Comparison of ENCODE assay signal across 8 cellular contexts in the genomic region with DNA sequence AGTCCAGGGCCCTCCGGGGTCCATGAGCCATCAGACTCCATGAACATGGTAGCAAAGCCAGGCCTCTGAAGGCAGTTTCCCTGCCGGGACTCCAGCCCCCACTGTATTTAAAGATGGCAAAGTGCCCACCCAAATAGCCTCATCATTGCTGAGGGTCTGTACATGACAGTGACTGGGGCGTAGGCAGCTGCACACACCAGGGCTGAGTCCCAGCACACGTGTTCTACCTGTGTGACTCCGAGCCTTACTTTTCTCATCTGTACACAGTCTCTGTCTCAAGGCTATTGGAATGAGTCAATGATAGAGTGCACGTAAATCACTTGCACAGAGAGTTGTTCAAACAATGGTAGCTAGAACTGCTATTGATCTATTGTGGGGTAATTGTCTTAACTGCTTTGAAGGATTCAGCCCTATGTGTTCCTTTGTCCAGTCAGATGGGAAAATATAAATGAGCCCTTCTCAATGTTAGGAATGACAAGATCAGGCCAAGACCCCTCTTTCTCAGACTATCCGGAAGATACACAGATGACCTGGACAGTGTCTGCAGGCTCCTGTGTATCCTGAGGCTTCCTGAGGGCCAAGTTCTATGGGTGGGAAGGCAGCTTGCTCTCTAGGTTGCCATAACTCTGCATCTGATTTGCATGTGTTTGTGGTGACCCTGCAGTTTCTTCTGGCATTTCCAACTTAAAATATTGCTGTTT. TPM values are rescaled to one million over a fixed set of nuclear protein-coding genes. Genes with fewer than 3 reads are reported as not detected.
DNase-seq lines count a peak whose midpoint lies in the region; ATAC-seq and TF ChIP-seq lines count a peak whose summit lies in the region.

No MANE protein-coding gene starts in this region.

- H3K4me3 ChIP-seq in OCI-LY1 (ENCODE audit: low read depth, low read length, poor library complexity, severe bottlenecking) = peak overlapping the region; percentile 85
- H3K4me3 ChIP-seq in epithelial cell of esophagus (ENCODE audit: low read length) = no peak overlapping the region
- peak overlapping the region; percentile 63 for H3K4me3 ChIP-seq in suprapubic skin

- ATAC-seq in activated CD8-positive, alpha-beta memory T cell treated with anti-CD3 and anti-CD28 coated beads, Interleukin-2, amount 10 ng/mL, durations not matched to agents 7 days and 5 days = peak; percentile 29
- ATAC-seq in GM18511 (IDR thresholded peaks at IDR 0.05; ENCODE audit: unreplicated experiment) (no peak), GM21786 (IDR thresholded peaks at IDR 0.05; ENCODE audit: unreplicated experiment) (no peak)

- peaks cover 38% of the 10 kb centered on the region for H3K36me3 Mint-ChIP-seq in activated CD8-positive, alpha-beta memory T cell treated with anti-CD3 and anti-CD28 coated beads, Interleukin-2, amount 10 ng/mL, durations not matched to agents 7 days and 5 days

- H3K27ac ChIP-seq in OCI-LY1 (ENCODE audit: low read depth, low read length, poor library complexity, severe bottlenecking) (no peak overlapping the region), suprapubic skin (peak overlapping the region; percentile 21)

- no peaks in the 10 kb centered on the region for H3K9me3 ChIP-seq in OCI-LY1 (ENCODE audit: low read length)
- no peaks in the 10 kb centered on the region for H3K9me3 ChIP-seq in suprapubic skin

- no peaks in the 10 kb centered on the region for H4K20me1 ChIP-seq in OCI-LY1 (ENCODE audit: insufficient read depth, low read length)

- peaks cover 12% of the 10 kb centered on the region; the same call in 1 of the 2 replicates for H3K36me3 ChIP-seq in OCI-LY1 (ENCODE audit: insufficient read depth, low read length)
- no peaks in the 10 kb centered on the region for H3K36me3 ChIP-seq in suprapubic skin

- no peaks in the 10 kb centered on the region for H3K27me3 Mint-ChIP-seq in activated CD8-positive, alpha-beta memory T cell treated with anti-CD3 and anti-CD28 coated beads, Interleukin-2, amount 10 ng/mL, durations not matched to agents 7 days and 5 days

- no peaks in the 10 kb centered on the region for H3K9me2 ChIP-seq in OCI-LY1 (ENCODE audit: low read depth, low read length)

- H3K4me1 ChIP-seq in OCI-LY1 (ENCODE audit: insufficient read depth, low read length, severe bottlenecking) (peaks cover 49% of the 10 kb centered on the region), suprapubic skin (peaks cover 54% of the 10 kb centered on the region)

- DNase-seq in activated CD8-positive, alpha-beta memory T cell treated with anti-CD3 and anti-CD28 coated beads, Interleukin-2, amount 10 ng/mL, durations not matched to agents 7 days and 5 days = no peak
- DNase-seq in activated CD8-positive, alpha-beta memory T cell treated with anti-CD3 and anti-CD28 coated beads, Interleukin-2, amount 50 U/mL, for 48 hours = no peak
- DNase-seq in epithelial cell of esophagus (ENCODE audit: low read depth) (peak; percentile 19), suprapubic skin (ENCODE audit: low spot score in 2 of 2) (no peak), midbrain (lab: John Stamatoyannopoulos, UW) (no peak)

- peak overlapping the region; percentile 93; the same call in 1 of the 2 replicates for H3K4me2 ChIP-seq in OCI-LY1 (ENCODE audit: low read length)

- no peaks in the 10 kb centered on the region for H3K79me2 ChIP-seq in OCI-LY1 (ENCODE audit: insufficient read depth, low read length)

- TF ChIP-seq CTCF in OCI-LY1 (IDR thresholded peaks at IDR 0.05; ENCODE audit: low read length) (no peak), epithelial cell of esophagus (IDR thresholded peaks at IDR 0.05; ENCODE audit: insufficient read depth, low read depth, low read length, missing control alignments) (no peak), suprapubic skin (IDR thresholded peaks at IDR 0.05) (no peak)

- no peaks in the 10 kb centered on the region for H3K27me3 ChIP-seq in OCI-LY1 (ENCODE audit: insufficient read depth, low read length)
- H3K27me3 ChIP-seq in suprapubic skin = no peaks in the 10 kb centered on the region

- no peak overlapping the region; the same call in 1 of the 2 replicates for H3K9ac ChIP-seq in OCI-LY1 (ENCODE audit: low read length)

- no peak for TF ChIP-seq POLR2A in suprapubic skin (IDR thresholded peaks at IDR 0.05)

- peak overlapping the region; percentile 89 for H3K27ac Mint-ChIP-seq in activated CD8-positive, alpha-beta memory T cell treated with anti-CD3 and anti-CD28 coated beads, Interleukin-2, amount 10 ng/mL, durations not matched to agents 7 days and 5 days

- H3K9me3 Mint-ChIP-seq in activated CD8-positive, alpha-beta memory T cell treated with anti-CD3 and anti-CD28 coated beads, Interleukin-2, amount 10 ng/mL, durations not matched to agents 7 days and 5 days (ENCODE audit: low read depth) = no peaks in the 10 kb centered on the region

- H3K4me1 Mint-ChIP-seq in activated CD8-positive, alpha-beta memory T cell treated with anti-CD3 and anti-CD28 coated beads, Interleukin-2, amount 10 ng/mL, durations not matched to agents 7 days and 5 days = peaks cover 68% of the 10 kb centered on the region

- TF ChIP-seq EP300 in suprapubic skin (IDR thresholded peaks at IDR 0.05) = no peak

- WGBS in suprapubic skin = 71% methylated on average over 7 of the region's 7 CpGs

- CTCF ChIA-PET in activated CD8-positive, alpha-beta memory T cell treated with anti-CD3 and anti-CD28 coated beads, Interleukin-2, amount 10 ng/mL, durations not matched to agents 7 days and 5 days (lab: Charles Lee) = interaction anchor here (0.9 to 21.2 kb wide), 10 partner anchors 11 to 79 kb away, joined by 3 to 490 read pairs (median 4); partner anchors contain the start of genes DYRK3, EIF2D and RASSF5

- peak overlapping the region; percentile 98 for H3K4me3 Mint-ChIP-seq in activated CD8-positive, alpha-beta memory T cell treated with anti-CD3 and anti-CD28 coated beads, Interleukin-2, amount 10 ng/mL, durations not matched to agents 7 days and 5 days

- no peak overlapping the region for H2AFZ ChIP-seq in OCI-LY1 (ENCODE audit: low read length)

- no peaks in the 10 kb centered on the region for H3F3A ChIP-seq in OCI-LY1 (ENCODE audit: insufficient read depth, low read length)

RNA-seq across cellular contexts. Expression of gene RASSF5, which starts 48.9 kb away (rescaled TPM):
- 100 to 1,000 TPM; 184 to 216 TPM for total RNA-seq in activated CD8-positive, alpha-beta memory T cell treated with anti-CD3 and anti-CD28 coated beads, Interleukin-2, amount 10 ng/mL, durations not matched to agents 7 days and 5 days
- total RNA-seq in suprapubic skin = 10 to 100 TPM; 34.8 to 74.5 (median 64.9) TPM

RNA-seq across cellular contexts. Expression of gene EIF2D, which starts 56.1 kb away (rescaled TPM):
- 10 to 100 TPM; 51.7 to 68.4 TPM for total RNA-seq in activated CD8-positive, alpha-beta memory T cell treated with anti-CD3 and anti-CD28 coated beads, Interleukin-2, amount 10 ng/mL, durations not matched to agents 7 days and 5 days
- total RNA-seq in suprapubic skin = 10 to 100 TPM; 55.0 to 69.1 (median 61.1) TPM
